9 cellular contexts compared by ENCODE assay signal in the genomic region with DNA sequence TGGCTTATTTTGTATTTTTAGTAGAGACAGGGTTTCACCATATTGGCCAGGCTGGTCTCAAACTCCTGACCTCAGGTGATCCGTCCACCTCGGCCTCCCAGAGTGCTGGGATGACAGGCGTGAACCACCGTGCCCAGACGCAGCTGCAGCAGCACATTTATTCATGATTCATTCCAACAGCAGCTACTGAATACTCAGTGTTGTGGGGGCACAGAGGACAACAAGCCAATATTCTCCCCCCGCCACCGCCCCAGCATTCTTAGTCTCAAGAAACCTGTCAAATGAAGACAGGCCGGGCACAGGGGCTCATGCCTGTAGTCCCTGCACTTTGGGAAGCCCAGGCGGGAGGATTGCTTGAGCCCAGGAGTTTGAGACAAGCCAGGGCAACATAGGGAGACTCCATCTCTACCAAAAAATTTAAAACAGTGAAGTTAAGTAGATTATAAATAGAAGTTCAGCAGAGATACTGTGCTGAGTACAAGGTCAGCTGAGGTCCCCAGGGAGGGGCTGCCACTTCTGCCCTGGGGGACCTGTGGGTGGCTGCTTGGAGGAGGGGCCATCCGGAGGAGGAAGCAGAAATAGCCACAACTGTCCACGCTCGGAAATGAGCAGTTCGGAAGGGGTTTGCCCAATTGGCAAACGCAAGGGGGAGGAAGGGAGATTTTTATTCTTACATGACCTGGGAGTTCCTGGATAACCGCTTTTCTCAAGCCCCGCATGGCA.
DNase-seq lines count a peak whose midpoint lies in the region; ATAC-seq and TF ChIP-seq lines count a peak whose summit lies in the region.
"Had no signal": no experiment of that assay in that cellular context is flagged by ENCODE, and none has a peak within 500 bp of the region (broad histone marks: within the 10 kb centered on the region; RNA-seq: fewer than 3 reads in every experiment).

No MANE protein-coding gene starts in this region.

- no peak for TF ChIP-seq CTCF in parathyroid adenoma (IDR thresholded peaks at IDR 0.05)

- peak overlapping the region; percentile 6 for H3K4me2 ChIP-seq in parathyroid adenoma (ENCODE audit: low read length)
- H3K4me2 ChIP-seq: KMS-11 had no signal

- H3K9me3 ChIP-seq in parathyroid adenoma (ENCODE audit: control insufficient read depth, low read length) = no peaks in the 10 kb centered on the region

- peaks cover 33% of the 10 kb centered on the region for H3K79me2 ChIP-seq in parathyroid adenoma

- H3K4me3 ChIP-seq in parathyroid adenoma (ENCODE audit: low read depth, low read length) = peak overlapping the region; percentile 6

- H3K27me3 ChIP-seq in parathyroid adenoma (ENCODE audit: control insufficient read depth, insufficient read depth, low read length) = no peaks in the 10 kb centered on the region

- no peaks in the 10 kb centered on the region for H3K36me3 ChIP-seq in parathyroid adenoma (ENCODE audit: control insufficient read depth, insufficient read depth, low read length)

- H3K27ac ChIP-seq in parathyroid adenoma = peak overlapping the region; percentile 77
- H3K27ac ChIP-seq: KMS-11 had no signal

- H2AFZ ChIP-seq in parathyroid adenoma = no peak overlapping the region

- peak; percentile 72 for DNase-seq in EL
- peak; percentile 44 for DNase-seq in T1000 (lab: John Stamatoyannopoulos, UW)
- DNase-seq in fibroblast of peridontal ligament (ENCODE audit: extremely low read depth) = peak; percentile 24
- no peak for DNase-seq in islet precursor cell
- no peak for DNase-seq in stimulated activated naive CD4-positive, alpha-beta T cell treated with Interleukin-2 at 50 U/mL for 16 hours (lab: John Stamatoyannopoulos, UW)
- DNase-seq in NCI-H2196 (lab: John Stamatoyannopoulos, UW; ENCODE audit: unreplicated experiment) = no peak

- ATAC-seq in HG02763 (IDR thresholded peaks at IDR 0.05; ENCODE audit: unreplicated experiment) = peak; percentile 26

- H3K9ac ChIP-seq in parathyroid adenoma = no peak overlapping the region
- H3K9ac ChIP-seq: KMS-11 had no signal

- H3K4me1 ChIP-seq in parathyroid adenoma = peaks cover 29% of the 10 kb centered on the region

Comparison
In these comparisons a context has a peak if more than half of its experiments do, and no peak if none do; other contexts are left out.
1. DNase-seq: peak in EL (single experiment), T1000 (single experiment) and fibroblast of peridontal ligament (single experiment); none in islet precursor cell (single experiment), stimulated activated naive CD4-positive, alpha-beta T cell treated with Interleukin-2 at 50 U/mL for 16 hours (single experiment) and NCI-H2196 (single experiment).